18 cellular contexts compared by ENCODE assay signal in genomic region chr6:155349956-155350355, GRCh38. TPM values are rescaled to one million over a fixed set of nuclear protein-coding genes. Genes with fewer than 3 reads are reported as not detected.
A peak's percentile ranks its signal among the peaks of the same experiment; 100 is the strongest.
DNase-seq lines count a peak whose midpoint lies in the region; ATAC-seq, FAIRE-seq and TF ChIP-seq lines count a peak whose summit lies in the region.
"Had no signal": no experiment of that assay in that cellular context is flagged by ENCODE, and none has a peak within 500 bp of the region (broad histone marks: within the 10 kb centered on the region; RNA-seq: fewer than 3 reads in every experiment).

No MANE protein-coding gene starts in this region.

- no peak overlapping the region for H3K4me3 ChIP-seq in SU-DHL-6 (ENCODE audit: insufficient read depth, low read length, poor library complexity, severe bottlenecking)
- no peak overlapping the region for H3K4me3 ChIP-seq in naive thymus-derived CD4-positive, alpha-beta T cell (ENCODE audit: low read length)
- H3K4me3 ChIP-seq: BLaER1 treated with 17β-estradiol and CSF1 and Interleukin-3, amounts not matched to agents 10 nM and 100 nM; HAP-1 had no signal

- H3K4me1 ChIP-seq in naive thymus-derived CD4-positive, alpha-beta T cell (ENCODE audit: control insufficient read depth in 2 of 2, insufficient read depth in 2 of 2, low read length in 2 of 2), result no peaks in the 10 kb centered on the region
- H3K4me1 ChIP-seq: HAP-1 had no signal

- intact Hi-C loops in naive thymus-derived CD4-positive, alpha-beta T cell (cut with micrococcal nuclease), result no loop called here

- peaks cover 21% of the 10 kb centered on the region; the same call in 1 of the 2 replicates for H3K9me3 ChIP-seq in SU-DHL-6 (ENCODE audit: insufficient read depth, low read length)
- H3K9me3 ChIP-seq in naive thymus-derived CD4-positive, alpha-beta T cell (ENCODE audit: control insufficient read depth in 2 of 3, low read length in 3 of 3), result peaks cover 0 to 7% (median 0%) of the 10 kb centered on the region in 3 experiments

- peaks cover 17% of the 10 kb centered on the region for H3K36me3 ChIP-seq in SU-DHL-6 (ENCODE audit: low read length)
- no peaks in the 10 kb centered on the region for H3K36me3 ChIP-seq in naive thymus-derived CD4-positive, alpha-beta T cell (ENCODE audit: control insufficient read depth in 2 of 3, insufficient read depth in 3 of 3, low read length in 3 of 3)
- H3K36me3 ChIP-seq: HAP-1 had no signal

- H2AFZ ChIP-seq in SU-DHL-6 (ENCODE audit: low read depth, low read length, severe bottlenecking), result no peak overlapping the region

- no peak for TF ChIP-seq POLR2A in GM12892 (IDR thresholded peaks at IDR 0.05; ENCODE audit: low read depth, low read length)

- no peak overlapping the region for H3K4me2 ChIP-seq in SU-DHL-6 (ENCODE audit: low read depth, low read length, poor library complexity, severe bottlenecking)

- TF ChIP-seq CTCF in SU-DHL-6 (IDR thresholded peaks at IDR 0.05; ENCODE audit: insufficient read depth, low read length, poor library complexity, severe bottlenecking), result no peak
- TF ChIP-seq CTCF in nephron progenitor cell (IDR thresholded peaks at IDR 0.05), result no peak

- H4K20me1 ChIP-seq in SU-DHL-6 (ENCODE audit: low read depth, low read length), result no peaks in the 10 kb centered on the region
- H4K20me1 ChIP-seq: BLaER1 treated with 17β-estradiol and CSF1 and Interleukin-3, amounts not matched to agents 10 nM and 100 nM had no signal

- no peaks in the 10 kb centered on the region for H3F3A ChIP-seq in SU-DHL-6 (ENCODE audit: insufficient read depth)

- H3K79me2 ChIP-seq in SU-DHL-6 (ENCODE audit: insufficient read depth, low read length), result no peaks in the 10 kb centered on the region

- CTCF ChIA-PET in naive thymus-derived CD4-positive, alpha-beta T cell (lab: Charles Lee), result interaction anchor here (0.7 kb wide), 1 partner anchor 10 kb away, joined by 4 read pairs; no protein-coding TSS in a partner anchor

- H3K9me3 Mint-ChIP-seq in nephron progenitor cell, result peaks cover 80% of the 10 kb centered on the region
- H3K9me3 Mint-ChIP-seq in naive thymus-derived CD4-positive, alpha-beta T cell, result peaks cover 8 to 63% (median 27%) of the 10 kb centered on the region in 11 donors

- H3K27me3 ChIP-seq in SU-DHL-6 (ENCODE audit: low read length), result no peaks in the 10 kb centered on the region
- H3K27me3 ChIP-seq in naive thymus-derived CD4-positive, alpha-beta T cell (ENCODE audit: control insufficient read depth in 2 of 2, insufficient read depth in 2 of 2, low read length in 2 of 2), result no peaks in the 10 kb centered on the region
- H3K27me3 ChIP-seq: BLaER1 treated with 17β-estradiol and CSF1 and Interleukin-3, amounts not matched to agents 10 nM and 100 nM had no signal

- H3K27ac ChIP-seq in SU-DHL-6 (ENCODE audit: low read depth, low read length), result peak overlapping the region; percentile 75
- H3K27ac ChIP-seq in naive thymus-derived CD4-positive, alpha-beta T cell (ENCODE audit: low read depth, low read length), result no peak overlapping the region

- no peaks in the 10 kb centered on the region for H3K27me3 Mint-ChIP-seq in nephron progenitor cell (ENCODE audit: low read depth, poor library complexity)
- peaks cover 0 to 10% (median 0%) of the 10 kb centered on the region in 5 donors for H3K27me3 Mint-ChIP-seq in naive thymus-derived CD4-positive, alpha-beta T cell
- H3K27me3 Mint-ChIP-seq: CD4-positive, alpha-beta T cell had no signal

- H3K4me3 Mint-ChIP-seq in nephron progenitor cell, result no peak overlapping the region
- no peak overlapping the region for H3K4me3 Mint-ChIP-seq in naive thymus-derived CD4-positive, alpha-beta T cell
- H3K4me3 Mint-ChIP-seq: CD14-positive monocyte; CD4-positive, alpha-beta T cell; CD8-positive, alpha-beta memory T cell; HFFc6 had no signal

- H3K9me2 ChIP-seq in SU-DHL-6 (replicated peaks; ENCODE audit: insufficient read depth, low read length), result no peaks in the 10 kb centered on the region

- H3K36me3 Mint-ChIP-seq in nephron progenitor cell (ENCODE audit: low read depth), result peaks cover 33% of the 10 kb centered on the region
- H3K36me3 Mint-ChIP-seq in naive thymus-derived CD4-positive, alpha-beta T cell, result peaks cover 12 to 25% (median 20%) of the 10 kb centered on the region in 5 donors
- H3K36me3 Mint-ChIP-seq: CD14-positive monocyte had no signal

- POLR2A ChIA-PET in naive thymus-derived CD4-positive, alpha-beta T cell (lab: Charles Lee), result no interaction called here

- DNase-seq in GM19239 (ENCODE audit: insufficient read length, low spot score) (no peak), nephron progenitor cell (no peak), GM12892 (ENCODE audit: insufficient read length) (no peak), retina (no peak)
- DNase-seq in naive thymus-derived CD4-positive, alpha-beta T cell, result no peak
- DNase-seq: CD4-positive, alpha-beta T cell; CD8-positive, alpha-beta memory T cell; DMS 273 treated with DMSO at 0.1 percent for 48 hours; DMS79; GF-D8; GOT3; HFFc6 had no signal

- FAIRE-seq in GM19239 (lab: Jason Lieb, UNC) (peak; percentile 77), GM12892 (lab: Jason Lieb, UNC) (no peak)
- FAIRE-seq: D721Med, H54 had no signal

- H3K4me1 Mint-ChIP-seq in nephron progenitor cell, result no peaks in the 10 kb centered on the region
- no peaks in the 10 kb centered on the region for H3K4me1 Mint-ChIP-seq in naive thymus-derived CD4-positive, alpha-beta T cell
- H3K4me1 Mint-ChIP-seq: CD14-positive monocyte; CD8-positive, alpha-beta memory T cell had no signal

- no peak overlapping the region for H3K9ac ChIP-seq in SU-DHL-6 (ENCODE audit: low read length)
- H3K9ac ChIP-seq: BLaER1 treated with 17β-estradiol and CSF1 and Interleukin-3, amounts not matched to agents 10 nM and 100 nM had no signal

- ATAC-seq in naive thymus-derived CD4-positive, alpha-beta T cell, result no peak

- H3K27ac Mint-ChIP-seq in nephron progenitor cell, result peak overlapping the region; percentile 69
- no peak overlapping the region for H3K27ac Mint-ChIP-seq in naive thymus-derived CD4-positive, alpha-beta T cell
- H3K27ac Mint-ChIP-seq: CD4-positive, alpha-beta T cell; CD8-positive, alpha-beta memory T cell; HFFc6 had no signal

RNA-seq across cellular contexts. Expression of gene TFB1M, which starts 35.7 kb away (rescaled TPM):
- total RNA-seq in naive thymus-derived CD4-positive, alpha-beta T cell, result 10 to 100 TPM; 20.5 to 45.4 (median 29.7) TPM
- polyA plus RNA-seq in naive thymus-derived CD4-positive, alpha-beta T cell, result 10 to 100 TPM; 15.8 to 27.1 TPM
- polyA plus RNA-seq in GM12892 (2012; ENCODE audit: missing spikeins), result 25.4 TPM
